1 cellular context compared by ENCODE assay signal in the genomic region with DNA sequence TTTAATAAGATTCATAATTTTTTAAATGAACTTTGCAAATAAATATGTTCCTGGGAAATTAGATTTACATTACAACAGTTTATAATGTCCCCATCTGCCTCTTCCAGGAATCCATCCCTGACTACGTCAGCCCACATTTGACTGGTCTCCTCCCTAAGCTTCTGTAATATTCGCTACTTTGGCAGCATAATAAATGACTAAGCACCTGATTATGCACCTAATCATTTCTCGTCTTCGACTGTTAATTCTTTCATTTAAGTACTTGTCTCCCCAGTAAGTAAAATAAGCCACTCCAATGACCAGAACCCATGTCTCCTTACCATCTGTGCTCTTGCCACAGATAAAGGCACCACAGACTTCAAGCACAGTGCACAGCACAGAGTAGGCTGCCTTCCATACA.
TF ChIP-seq lines count a peak whose summit lies in the region.

No MANE protein-coding gene starts in this region.

TF ChIP-seq in WTC11, 78 proteins besides CTCF, POLR2A, EP300 and RAD21 (continued from another document):
- TF ChIP-seq CBFB (CRISPR knock-in tag; IDR thresholded peaks at IDR 0.05; ENCODE audit: low read depth) (no peak), SP1 (CRISPR knock-in tag; conservative IDR thresholded peaks at IDR 0.05) (no peak), GRHL2 (CRISPR knock-in tag; IDR thresholded peaks at IDR 0.05; ENCODE audit: insufficient replicate concordance, severe bottlenecking) (no peak), OVOL2 (CRISPR knock-in tag; IDR thresholded peaks at IDR 0.05; ENCODE audit: borderline replicate concordance) (no peak), PRRX2 (CRISPR knock-in tag; IDR thresholded peaks at IDR 0.05) (no peak), JAZF1 (CRISPR knock-in tag; IDR thresholded peaks at IDR 0.05) (no peak)
- TF ChIP-seq, protein P1, sequence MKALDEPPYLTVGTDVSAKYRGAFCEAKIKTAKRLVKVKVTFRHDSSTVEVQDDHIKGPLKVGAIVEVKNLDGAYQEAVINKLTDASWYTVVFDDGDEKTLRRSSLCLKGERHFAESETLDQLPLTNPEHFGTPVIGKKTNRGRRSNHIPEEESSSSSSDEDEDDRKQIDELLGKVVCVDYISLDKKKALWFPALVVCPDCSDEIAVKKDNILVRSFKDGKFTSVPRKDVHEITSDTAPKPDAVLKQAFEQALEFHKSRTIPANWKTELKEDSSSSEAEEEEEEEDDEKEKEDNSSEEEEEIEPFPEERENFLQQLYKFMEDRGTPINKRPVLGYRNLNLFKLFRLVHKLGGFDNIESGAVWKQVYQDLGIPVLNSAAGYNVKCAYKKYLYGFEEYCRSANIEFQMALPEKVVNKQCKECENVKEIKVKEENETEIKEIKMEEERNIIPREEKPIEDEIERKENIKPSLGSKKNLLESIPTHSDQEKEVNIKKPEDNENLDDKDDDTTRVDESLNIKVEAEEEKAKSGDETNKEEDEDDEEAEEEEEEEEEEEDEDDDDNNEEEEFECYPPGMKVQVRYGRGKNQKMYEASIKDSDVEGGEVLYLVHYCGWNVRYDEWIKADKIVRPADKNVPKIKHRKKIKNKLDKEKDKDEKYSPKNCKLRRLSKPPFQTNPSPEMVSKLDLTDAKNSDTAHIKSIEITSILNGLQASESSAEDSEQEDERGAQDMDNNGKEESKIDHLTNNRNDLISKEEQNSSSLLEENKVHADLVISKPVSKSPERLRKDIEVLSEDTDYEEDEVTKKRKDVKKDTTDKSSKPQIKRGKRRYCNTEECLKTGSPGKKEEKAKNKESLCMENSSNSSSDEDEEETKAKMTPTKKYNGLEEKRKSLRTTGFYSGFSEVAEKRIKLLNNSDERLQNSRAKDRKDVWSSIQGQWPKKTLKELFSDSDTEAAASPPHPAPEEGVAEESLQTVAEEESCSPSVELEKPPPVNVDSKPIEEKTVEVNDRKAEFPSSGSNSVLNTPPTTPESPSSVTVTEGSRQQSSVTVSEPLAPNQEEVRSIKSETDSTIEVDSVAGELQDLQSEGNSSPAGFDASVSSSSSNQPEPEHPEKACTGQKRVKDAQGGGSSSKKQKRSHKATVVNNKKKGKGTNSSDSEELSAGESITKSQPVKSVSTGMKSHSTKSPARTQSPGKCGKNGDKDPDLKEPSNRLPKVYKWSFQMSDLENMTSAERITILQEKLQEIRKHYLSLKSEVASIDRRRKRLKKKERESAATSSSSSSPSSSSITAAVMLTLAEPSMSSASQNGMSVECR (CRISPR knock-in tag; IDR thresholded peaks at IDR 0.05; ENCODE audit: borderline replicate concordance), result no peak
- TF ChIP-seq, protein P2, sequence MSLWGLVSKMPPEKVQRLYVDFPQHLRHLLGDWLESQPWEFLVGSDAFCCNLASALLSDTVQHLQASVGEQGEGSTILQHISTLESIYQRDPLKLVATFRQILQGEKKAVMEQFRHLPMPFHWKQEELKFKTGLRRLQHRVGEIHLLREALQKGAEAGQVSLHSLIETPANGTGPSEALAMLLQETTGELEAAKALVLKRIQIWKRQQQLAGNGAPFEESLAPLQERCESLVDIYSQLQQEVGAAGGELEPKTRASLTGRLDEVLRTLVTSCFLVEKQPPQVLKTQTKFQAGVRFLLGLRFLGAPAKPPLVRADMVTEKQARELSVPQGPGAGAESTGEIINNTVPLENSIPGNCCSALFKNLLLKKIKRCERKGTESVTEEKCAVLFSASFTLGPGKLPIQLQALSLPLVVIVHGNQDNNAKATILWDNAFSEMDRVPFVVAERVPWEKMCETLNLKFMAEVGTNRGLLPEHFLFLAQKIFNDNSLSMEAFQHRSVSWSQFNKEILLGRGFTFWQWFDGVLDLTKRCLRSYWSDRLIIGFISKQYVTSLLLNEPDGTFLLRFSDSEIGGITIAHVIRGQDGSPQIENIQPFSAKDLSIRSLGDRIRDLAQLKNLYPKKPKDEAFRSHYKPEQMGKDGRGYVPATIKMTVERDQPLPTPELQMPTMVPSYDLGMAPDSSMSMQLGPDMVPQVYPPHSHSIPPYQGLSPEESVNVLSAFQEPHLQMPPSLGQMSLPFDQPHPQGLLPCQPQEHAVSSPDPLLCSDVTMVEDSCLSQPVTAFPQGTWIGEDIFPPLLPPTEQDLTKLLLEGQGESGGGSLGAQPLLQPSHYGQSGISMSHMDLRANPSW (CRISPR knock-in tag; conservative IDR thresholded peaks at IDR 0.05; ENCODE audit: low read depth), result no peak
TF ChIP-seq in WTC11: peak in this region for 0.
